ENCODE assay signal across 2 cellular contexts in genomic region chr1:113437554-113438341, GRCh38.
TF ChIP-seq lines count a peak whose summit lies in the region.

No MANE protein-coding gene starts in this region.

TF ChIP-seq in HEK293, 187 proteins besides CTCF, POLR2A, EP300 and RAD21:
- TF ChIP-seq, protein P1, sequence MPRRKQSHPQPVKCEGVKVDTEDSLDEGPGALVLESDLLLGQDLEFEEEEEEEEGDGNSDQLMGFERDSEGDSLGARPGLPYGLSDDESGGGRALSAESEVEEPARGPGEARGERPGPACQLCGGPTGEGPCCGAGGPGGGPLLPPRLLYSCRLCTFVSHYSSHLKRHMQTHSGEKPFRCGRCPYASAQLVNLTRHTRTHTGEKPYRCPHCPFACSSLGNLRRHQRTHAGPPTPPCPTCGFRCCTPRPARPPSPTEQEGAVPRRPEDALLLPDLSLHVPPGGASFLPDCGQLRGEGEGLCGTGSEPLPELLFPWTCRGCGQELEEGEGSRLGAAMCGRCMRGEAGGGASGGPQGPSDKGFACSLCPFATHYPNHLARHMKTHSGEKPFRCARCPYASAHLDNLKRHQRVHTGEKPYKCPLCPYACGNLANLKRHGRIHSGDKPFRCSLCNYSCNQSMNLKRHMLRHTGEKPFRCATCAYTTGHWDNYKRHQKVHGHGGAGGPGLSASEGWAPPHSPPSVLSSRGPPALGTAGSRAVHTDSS (tag by site-specific recombination; IDR thresholded peaks at IDR 0.05), result peak; percentile 60; the same call in 1 of the 2 replicates
- TF ChIP-seq, protein P2, sequence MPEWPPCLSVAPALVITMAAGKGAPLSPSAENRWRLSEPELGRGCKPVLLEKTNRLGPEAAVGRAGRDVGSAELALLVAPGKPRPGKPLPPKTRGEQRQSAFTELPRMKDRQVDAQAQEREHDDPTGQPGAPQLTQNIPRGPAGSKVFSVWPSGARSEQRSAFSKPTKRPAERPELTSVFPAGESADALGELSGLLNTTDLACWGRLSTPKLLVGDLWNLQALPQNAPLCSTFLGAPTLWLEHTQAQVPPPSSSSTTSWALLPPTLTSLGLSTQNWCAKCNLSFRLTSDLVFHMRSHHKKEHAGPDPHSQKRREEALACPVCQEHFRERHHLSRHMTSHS (tag by site-specific recombination; IDR thresholded peaks at IDR 0.05), result no peak
- no peak for TF ChIP-seq ZNF510 (tag by site-specific recombination; IDR thresholded peaks at IDR 0.05; ENCODE audit: insufficient replicate concordance)
- TF ChIP-seq ZNF843 (tag by site-specific recombination; IDR thresholded peaks at IDR 0.05), result no peak
- no peak for TF ChIP-seq ZNF473 (tag by site-specific recombination; IDR thresholded peaks at IDR 0.05)
- TF ChIP-seq, protein P3, sequence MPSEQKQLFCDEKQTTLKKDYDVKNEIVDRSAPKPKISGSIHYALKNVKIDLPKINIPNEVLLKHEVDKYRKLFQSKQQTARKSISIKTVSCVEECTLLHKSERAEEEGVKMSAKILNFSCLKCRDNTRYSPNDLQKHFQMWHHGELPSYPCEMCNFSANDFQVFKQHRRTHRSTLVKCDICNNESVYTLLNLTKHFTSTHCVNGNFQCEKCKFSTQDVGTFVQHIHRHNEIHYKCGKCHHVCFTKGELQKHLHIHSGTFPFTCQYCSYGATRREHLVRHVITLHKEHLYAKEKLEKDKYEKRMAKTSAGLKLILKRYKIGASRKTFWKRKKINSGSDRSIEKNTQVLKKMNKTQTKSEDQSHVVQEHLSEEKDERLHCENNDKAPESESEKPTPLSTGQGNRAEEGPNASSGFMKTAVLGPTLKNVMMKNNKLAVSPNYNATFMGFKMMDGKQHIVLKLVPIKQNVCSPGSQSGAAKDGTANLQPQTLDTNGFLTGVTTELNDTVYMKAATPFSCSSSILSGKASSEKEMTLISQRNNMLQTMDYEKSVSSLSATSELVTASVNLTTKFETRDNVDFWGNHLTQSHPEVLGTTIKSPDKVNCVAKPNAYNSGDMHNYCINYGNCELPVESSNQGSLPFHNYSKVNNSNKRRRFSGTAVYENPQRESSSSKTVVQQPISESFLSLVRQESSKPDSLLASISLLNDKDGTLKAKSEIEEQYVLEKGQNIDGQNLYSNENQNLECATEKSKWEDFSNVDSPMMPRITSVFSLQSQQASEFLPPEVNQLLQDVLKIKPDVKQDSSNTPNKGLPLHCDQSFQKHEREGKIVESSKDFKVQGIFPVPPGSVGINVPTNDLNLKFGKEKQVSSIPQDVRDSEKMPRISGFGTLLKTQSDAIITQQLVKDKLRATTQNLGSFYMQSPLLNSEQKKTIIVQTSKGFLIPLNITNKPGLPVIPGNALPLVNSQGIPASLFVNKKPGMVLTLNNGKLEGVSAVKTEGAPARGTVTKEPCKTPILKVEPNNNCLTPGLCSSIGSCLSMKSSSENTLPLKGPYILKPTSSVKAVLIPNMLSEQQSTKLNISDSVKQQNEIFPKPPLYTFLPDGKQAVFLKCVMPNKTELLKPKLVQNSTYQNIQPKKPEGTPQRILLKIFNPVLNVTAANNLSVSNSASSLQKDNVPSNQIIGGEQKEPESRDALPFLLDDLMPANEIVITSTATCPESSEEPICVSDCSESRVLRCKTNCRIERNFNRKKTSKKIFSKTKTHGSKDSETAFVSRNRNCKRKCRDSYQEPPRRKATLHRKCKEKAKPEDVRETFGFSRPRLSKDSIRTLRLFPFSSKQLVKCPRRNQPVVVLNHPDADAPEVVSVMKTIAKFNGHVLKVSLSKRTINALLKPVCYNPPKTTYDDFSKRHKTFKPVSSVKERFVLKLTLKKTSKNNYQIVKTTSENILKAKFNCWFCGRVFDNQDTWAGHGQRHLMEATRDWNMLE (tag by site-specific recombination; conservative IDR thresholded peaks at IDR 0.05; ENCODE audit: low read depth), result no peak
- no peak for TF ChIP-seq GLI4 (tag by site-specific recombination; IDR thresholded peaks at IDR 0.05)
- no peak for TF ChIP-seq ZNF707 (tag by site-specific recombination; IDR thresholded peaks at IDR 0.05)
- TF ChIP-seq ZNF366 (tag by site-specific recombination; conservative IDR thresholded peaks at IDR 0.05), result peak; percentile 53; the same call in 1 of the 2 replicates
- no peak for TF ChIP-seq ZSCAN30 (tag by site-specific recombination; IDR thresholded peaks at IDR 0.05)
- no peak for TF ChIP-seq KLF9 (tag by site-specific recombination; IDR thresholded peaks at IDR 0.05; ENCODE audit: low read depth)
- TF ChIP-seq, protein P4, sequence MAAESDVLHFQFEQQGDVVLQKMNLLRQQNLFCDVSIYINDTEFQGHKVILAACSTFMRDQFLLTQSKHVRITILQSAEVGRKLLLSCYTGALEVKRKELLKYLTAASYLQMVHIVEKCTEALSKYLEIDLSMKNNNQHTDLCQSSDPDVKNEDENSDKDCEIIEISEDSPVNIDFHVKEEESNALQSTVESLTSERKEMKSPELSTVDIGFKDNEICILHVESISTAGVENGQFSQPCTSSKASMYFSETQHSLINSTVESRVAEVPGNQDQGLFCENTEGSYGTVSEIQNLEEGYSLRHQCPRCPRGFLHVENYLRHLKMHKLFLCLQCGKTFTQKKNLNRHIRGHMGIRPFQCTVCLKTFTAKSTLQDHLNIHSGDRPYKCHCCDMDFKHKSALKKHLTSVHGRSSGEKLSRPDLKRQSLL (tag by site-specific recombination; IDR thresholded peaks at IDR 0.05), result no peak
- TF ChIP-seq ZNF548 (tag by site-specific recombination; IDR thresholded peaks at IDR 0.05), result no peak
- no peak for TF ChIP-seq ZBTB10 (tag by site-specific recombination; IDR thresholded peaks at IDR 0.05)
- TF ChIP-seq ZNF174 (tag by site-specific recombination; IDR thresholded peaks at IDR 0.05), result no peak
- TF ChIP-seq ZNF341 (tag by site-specific recombination; IDR thresholded peaks at IDR 0.05; ENCODE audit: low read depth), result no peak

TF ChIP-seq in K562, 482 proteins besides CTCF, POLR2A, EP300 and RAD21:
- TF ChIP-seq, protein P5, sequence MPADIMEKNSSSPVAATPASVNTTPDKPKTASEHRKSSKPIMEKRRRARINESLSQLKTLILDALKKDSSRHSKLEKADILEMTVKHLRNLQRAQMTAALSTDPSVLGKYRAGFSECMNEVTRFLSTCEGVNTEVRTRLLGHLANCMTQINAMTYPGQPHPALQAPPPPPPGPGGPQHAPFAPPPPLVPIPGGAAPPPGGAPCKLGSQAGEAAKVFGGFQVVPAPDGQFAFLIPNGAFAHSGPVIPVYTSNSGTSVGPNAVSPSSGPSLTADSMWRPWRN (IDR thresholded peaks at IDR 0.05; ENCODE audit: low read depth), result no peak
- TF ChIP-seq ZNF512 (tag; IDR thresholded peaks at IDR 0.05), result peak; percentile 61
- TF ChIP-seq PCBP2 (IDR thresholded peaks at IDR 0.05; ENCODE audit: low read depth, low read length, poor library complexity, severe bottlenecking), result no peak
- no peak for TF ChIP-seq ZBTB17 (CRISPR knock-in tag; IDR thresholded peaks at IDR 0.05)
- no peak for TF ChIP-seq PHB (CRISPR knock-in tag; IDR thresholded peaks at IDR 0.05)
